16 cellular contexts compared by ENCODE assay signal in genomic region chr6:88985901-88986300, GRCh38. TPM values are rescaled to one million over a fixed set of nuclear protein-coding genes. Genes with fewer than 3 reads are reported as not detected.
DNase-seq lines count a peak whose midpoint lies in the region; ATAC-seq and TF ChIP-seq lines count a peak whose summit lies in the region.
"Had no signal": no experiment of that assay in that cellular context is flagged by ENCODE, and none has a peak within 500 bp of the region (broad histone marks: within the 10 kb centered on the region; RNA-seq: fewer than 3 reads in every experiment).

No MANE protein-coding gene starts in this region.

- no peak for TF ChIP-seq CTCF in WTC11 (IDR thresholded peaks at IDR 0.05)
- no peak for TF ChIP-seq CTCF in hepatocyte (IDR thresholded peaks at IDR 0.05; ENCODE audit: poor library complexity)

- CTCF ChIA-PET in WTC11 (lab: Charles Lee), result no interaction called here

- H3K9me2 ChIP-seq in hepatocyte (replicated peaks; ENCODE audit: insufficient read depth), result no peaks in the 10 kb centered on the region

- H3K27me3 Mint-ChIP-seq in WTC11 (ENCODE audit: low read depth), result peaks cover 30% of the 10 kb centered on the region

- H3K4me2 ChIP-seq in hepatocyte (no peak overlapping the region), mesenchymal stem cell (ENCODE audit: low read length, poor library complexity, severe bottlenecking) (no peak overlapping the region)
- H3K4me2 ChIP-seq: BLaER1 treated with 17β-estradiol and CSF1 and Interleukin-3, amounts not matched to agents 10 nM and 100 nM had no signal

- no peak overlapping the region for H2BK5ac ChIP-seq in mesenchymal stem cell (ENCODE audit: low read depth, low read length, poor library complexity, severe bottlenecking)

- H2BK12ac ChIP-seq in mesenchymal stem cell (ENCODE audit: low read length in 2 of 2), result peak overlapping the region in 1 of 2 experiments; percentile 24

- H3K18ac ChIP-seq in mesenchymal stem cell (ENCODE audit: low read depth in 1 of 2, low read length in 2 of 2), result no peak overlapping the region

- peak; percentile 23 for DNase-seq in DMS53 (lab: John Stamatoyannopoulos, UW)
- no peak for DNase-seq in WTC11 (ENCODE audit: low spot score)
- peak; percentile 17 for DNase-seq in hepatocyte (ENCODE audit: low spot score)
- DNase-seq in renal cortical epithelial cell (ENCODE audit: low read depth), result peak; percentile 66
- DNase-seq in amygdala (lab: John Stamatoyannopoulos, UW), result no peak
- DNase-seq in mesenchymal stem cell, result no peak
- no peak for DNase-seq in T-helper 9 cell
- DNase-seq: 8988T; ACHN; CD4-positive, CD25-positive, alpha-beta regulatory T cell; DMS79 treated with DMSO at 0.1 percent for 48 hours; EL; GOT3; H9 had no signal

- no peak overlapping the region for H4K8ac ChIP-seq in mesenchymal stem cell (ENCODE audit: low read length)

- H3K23ac ChIP-seq in mesenchymal stem cell (ENCODE audit: low read length in 2 of 2), result no peak overlapping the region

- H4K20me1 ChIP-seq in hepatocyte (ENCODE audit: insufficient read depth, poor library complexity, severe bottlenecking), result no peaks in the 10 kb centered on the region
- H4K20me1 ChIP-seq: BLaER1 treated with 17β-estradiol and CSF1 and Interleukin-3, amounts not matched to agents 10 nM and 100 nM had no signal

- H3K9me3 ChIP-seq in hepatocyte (ENCODE audit: low read depth) (no peaks in the 10 kb centered on the region), mesenchymal stem cell (ENCODE audit: control insufficient read depth, low read length) (no peaks in the 10 kb centered on the region)
- H3K9me3 ChIP-seq: BLaER1 treated with 17β-estradiol and CSF1 and Interleukin-3, amounts not matched to agents 10 nM and 100 nM had no signal

- no peaks in the 10 kb centered on the region for H3K4me1 Mint-ChIP-seq in WTC11
- H3K4me1 Mint-ChIP-seq: CD4-positive, CD25-positive, alpha-beta regulatory T cell; H9 had no signal

- H2BK15ac ChIP-seq in mesenchymal stem cell (ENCODE audit: low read depth, poor library complexity, severe bottlenecking), result no peak overlapping the region

- POLR2A ChIA-PET in WTC11 (lab: Charles Lee), result no interaction called here

- ATAC-seq in WTC11, result no peak

- H3K27ac ChIP-seq in hepatocyte (no peak overlapping the region), mesenchymal stem cell (ENCODE audit: low read length, poor library complexity, severe bottlenecking) (no peak overlapping the region)
- H3K27ac ChIP-seq: BLaER1 treated with 17β-estradiol and CSF1 and Interleukin-3, amounts not matched to agents 10 nM and 100 nM; HL-60 had no signal

- no peaks in the 10 kb centered on the region for H3K79me1 ChIP-seq in mesenchymal stem cell (replicated peaks; ENCODE audit: low read length, poor library complexity, severe bottlenecking)

- H2BK120ac ChIP-seq in mesenchymal stem cell (ENCODE audit: low read depth, low read length), result no peak overlapping the region

- no peak overlapping the region for H3K9ac ChIP-seq in mesenchymal stem cell (ENCODE audit: low read length)
- H3K9ac ChIP-seq: BLaER1 treated with 17β-estradiol and CSF1 and Interleukin-3, amounts not matched to agents 10 nM and 100 nM had no signal

- no peak overlapping the region for H3K4me3 Mint-ChIP-seq in WTC11
- H3K4me3 Mint-ChIP-seq: CD4-positive, CD25-positive, alpha-beta regulatory T cell; H9 had no signal

- H4K91ac ChIP-seq in mesenchymal stem cell (ENCODE audit: low read length), result no peak overlapping the region

- no peak overlapping the region for H2AK5ac ChIP-seq in mesenchymal stem cell (ENCODE audit: low read length, severe bottlenecking)

- H3K27me3 ChIP-seq in hepatocyte, result no peaks in the 10 kb centered on the region
- no peaks in the 10 kb centered on the region for H3K27me3 ChIP-seq in mesenchymal stem cell (ENCODE audit: control insufficient read depth in 1 of 2, insufficient read depth in 1 of 2, low read length in 2 of 2)
- H3K27me3 ChIP-seq: BLaER1 treated with 17β-estradiol and CSF1 and Interleukin-3, amounts not matched to agents 10 nM and 100 nM had no signal

- no peaks in the 10 kb centered on the region for H3K79me2 ChIP-seq in hepatocyte

- H3K36me3 Mint-ChIP-seq in WTC11, result no peaks in the 10 kb centered on the region
- H3K36me3 Mint-ChIP-seq: CD4-positive, CD25-positive, alpha-beta regulatory T cell had no signal

- H3K36me3 ChIP-seq in hepatocyte (replicated peaks; ENCODE audit: insufficient read depth, low read depth) (no peaks in the 10 kb centered on the region), mesenchymal stem cell (ENCODE audit: control insufficient read depth in 1 of 2, insufficient read depth in 2 of 2, low read depth in 1 of 2, low read length in 2 of 2) (no peaks in the 10 kb centered on the region)
- H3K36me3 ChIP-seq: BLaER1 treated with 17β-estradiol and CSF1 and Interleukin-3, amounts not matched to agents 10 nM and 100 nM had no signal

- H2AFZ ChIP-seq in hepatocyte, result no peak overlapping the region
- no peak overlapping the region for H2AFZ ChIP-seq in mesenchymal stem cell (ENCODE audit: low read depth, low read length)

- no peak overlapping the region for H3K27ac Mint-ChIP-seq in WTC11
- H3K27ac Mint-ChIP-seq: CD4-positive, CD25-positive, alpha-beta regulatory T cell; H9 had no signal

- H3K4ac ChIP-seq in mesenchymal stem cell (ENCODE audit: low read depth in 1 of 2, low read length in 2 of 2), result no peak overlapping the region

- no peaks in the 10 kb centered on the region for H3K4me1 ChIP-seq in hepatocyte (ENCODE audit: insufficient read depth)
- no peaks in the 10 kb centered on the region for H3K4me1 ChIP-seq in mesenchymal stem cell (ENCODE audit: control insufficient read depth, insufficient read depth, low read depth, low read length)

- H3K14ac ChIP-seq in mesenchymal stem cell (ENCODE audit: low read length in 2 of 2), result no peak overlapping the region

- H3K4me3 ChIP-seq in hepatocyte (no peak overlapping the region), mesenchymal stem cell (ENCODE audit: insufficient read depth in 1 of 2, low read depth in 1 of 2, low read length in 2 of 2) (no peak overlapping the region)
- H3K4me3 ChIP-seq: BLaER1 treated with 17β-estradiol and CSF1 and Interleukin-3, amounts not matched to agents 10 nM and 100 nM had no signal

- H3K9me3 Mint-ChIP-seq in WTC11, result no peaks in the 10 kb centered on the region
- H3K9me3 Mint-ChIP-seq: CD4-positive, CD25-positive, alpha-beta regulatory T cell; H9 had no signal

TF ChIP-seq in WTC11, 78 proteins besides CTCF, POLR2A, EP300 and RAD21:
- no peak for TF ChIP-seq FOXJ3 (CRISPR knock-in tag; IDR thresholded peaks at IDR 0.05; ENCODE audit: borderline replicate concordance)
- TF ChIP-seq ZNF423 (CRISPR knock-in tag; IDR thresholded peaks at IDR 0.05), result no peak
- TF ChIP-seq ZNF219 (CRISPR knock-in tag; IDR thresholded peaks at IDR 0.05; ENCODE audit: borderline replicate concordance), result no peak
- no peak for TF ChIP-seq EMX1 (CRISPR knock-in tag; IDR thresholded peaks at IDR 0.05)
- TF ChIP-seq GABPB1 (CRISPR knock-in tag; IDR thresholded peaks at IDR 0.05), result peak; percentile 60
- no peak for TF ChIP-seq ATF3 (CRISPR knock-in tag; conservative IDR thresholded peaks at IDR 0.05)

RNA-seq across cellular contexts. Expression of gene RNGTT, which starts 22.5 kb away (rescaled TPM):
- 20.4 to 22.0 TPM (median 20.7 TPM) in 3 replicates for total RNA-seq in WTC11 (2021)
- total RNA-seq in hepatocyte, result 15.6 and 16.1 TPM in 2 replicates
- 7.4 and 8.9 TPM in 2 replicates for polyA plus RNA-seq in hepatocyte
- 25.2 and 27.1 TPM in 2 replicates for total RNA-seq in renal cortical epithelial cell
- polyA plus RNA-seq in mesenchymal stem cell (2013, experiment 1 of 2), result 6.8 TPM
- 7.1 TPM for polyA plus RNA-seq in mesenchymal stem cell (2013, experiment 2 of 2)

Comparison
In these comparisons a context has a peak if more than half of its experiments do, and no peak if none do; other contexts are left out.
1. DNase-seq: peak in DMS53 (single experiment), hepatocyte (single experiment) and renal cortical epithelial cell (single experiment); none in WTC11 (single experiment), amygdala (0 of 56), mesenchymal stem cell (single experiment) and T-helper 9 cell (single experiment).